In genomic region chr6:155706341-155706740, GRCh38 we compare ENCODE assay signal across 13 cellular contexts.
"Had no signal": no experiment of that assay in that cellular context is flagged by ENCODE, and none has a peak within 500 bp of the region (broad histone marks: within the 10 kb centered on the region; RNA-seq: fewer than 3 reads in every experiment).

No MANE protein-coding gene starts in this region.

- ATAC-seq: effector memory CD8-positive, alpha-beta T cell; stimulated activated effector memory CD8-positive, alpha-beta T cell treated with anti-CD3 and anti-CD28 coated beads, Interleukin-12 subunit alpha, Interleukin-12 subunit beta, amount 100 ng/mL, for 72 hours had no signal

- H3K4me3 Mint-ChIP-seq: activated T-helper 1 cell treated with anti-CD3 and anti-CD28 coated beads, Interleukin-12 subunit alpha, Interleukin-12 subunit beta, Interleukin-2, Interleukin-4 antibody, amounts not matched to agents 30 ng/mL and 10 ng/mL and 1 ng/mL, durations not matched to agents 14 hours and 24 hours and 36 hours; effector memory CD8-positive, alpha-beta T cell; stimulated activated effector memory CD8-positive, alpha-beta T cell treated with anti-CD3 and anti-CD28 coated beads, Interleukin-12 subunit alpha, Interleukin-12 subunit beta, amount 100 ng/mL, for 72 hours had no signal

- H3K27ac Mint-ChIP-seq: activated T-helper 1 cell treated with anti-CD3 and anti-CD28 coated beads, Interleukin-12 subunit alpha, Interleukin-12 subunit beta, Interleukin-2, Interleukin-4 antibody, amounts not matched to agents 30 ng/mL and 10 ng/mL and 1 ng/mL, durations not matched to agents 14 hours and 24 hours and 36 hours; effector memory CD8-positive, alpha-beta T cell; stimulated activated effector memory CD8-positive, alpha-beta T cell treated with anti-CD3 and anti-CD28 coated beads, Interleukin-12 subunit alpha, Interleukin-12 subunit beta, amount 100 ng/mL, for 72 hours had no signal

- H2AFZ ChIP-seq: parathyroid adenoma had no signal

- H3K27ac ChIP-seq: brain microvascular endothelial cell, parathyroid adenoma, thoracic aorta had no signal

- H3K9me3 Mint-ChIP-seq: activated T-helper 1 cell treated with anti-CD3 and anti-CD28 coated beads, Interleukin-12 subunit alpha, Interleukin-12 subunit beta, Interleukin-2, Interleukin-4 antibody, amounts not matched to agents 30 ng/mL and 10 ng/mL and 1 ng/mL, durations not matched to agents 14 hours and 24 hours and 36 hours; effector memory CD8-positive, alpha-beta T cell; stimulated activated effector memory CD8-positive, alpha-beta T cell treated with anti-CD3 and anti-CD28 coated beads, Interleukin-12 subunit alpha, Interleukin-12 subunit beta, amount 100 ng/mL, for 72 hours had no signal

- H3K27me3 ChIP-seq: brain microvascular endothelial cell had no signal

- H3K9ac ChIP-seq: parathyroid adenoma had no signal

- H3K9me3 ChIP-seq: thoracic aorta had no signal

- FAIRE-seq: kidney had no signal

- DNase-seq: activated CD4-positive, CD25-positive, alpha-beta regulatory T cell treated with anti-CD3 and anti-CD28 coated beads, Interleukin-2, amount 50 U/mL, for 72 hours; activated naive CD4-positive, alpha-beta T cell; anterior cingulate cortex; brain microvascular endothelial cell; effector memory CD8-positive, alpha-beta T cell; hippocampal formation; kidney; retina; SW 1271 had no signal

- H3K36me3 ChIP-seq: brain microvascular endothelial cell, thoracic aorta had no signal

- H3K36me3 Mint-ChIP-seq: stimulated activated effector memory CD8-positive, alpha-beta T cell treated with anti-CD3 and anti-CD28 coated beads, Interleukin-12 subunit alpha, Interleukin-12 subunit beta, amount 100 ng/mL, for 72 hours had no signal

- H3K4me1 ChIP-seq: parathyroid adenoma had no signal

- H3K4me1 Mint-ChIP-seq: stimulated activated effector memory CD8-positive, alpha-beta T cell treated with anti-CD3 and anti-CD28 coated beads, Interleukin-12 subunit alpha, Interleukin-12 subunit beta, amount 100 ng/mL, for 72 hours had no signal

- H3K4me3 ChIP-seq: thoracic aorta had no signal

- H3K79me2 ChIP-seq: parathyroid adenoma had no signal
